In the genomic region with DNA sequence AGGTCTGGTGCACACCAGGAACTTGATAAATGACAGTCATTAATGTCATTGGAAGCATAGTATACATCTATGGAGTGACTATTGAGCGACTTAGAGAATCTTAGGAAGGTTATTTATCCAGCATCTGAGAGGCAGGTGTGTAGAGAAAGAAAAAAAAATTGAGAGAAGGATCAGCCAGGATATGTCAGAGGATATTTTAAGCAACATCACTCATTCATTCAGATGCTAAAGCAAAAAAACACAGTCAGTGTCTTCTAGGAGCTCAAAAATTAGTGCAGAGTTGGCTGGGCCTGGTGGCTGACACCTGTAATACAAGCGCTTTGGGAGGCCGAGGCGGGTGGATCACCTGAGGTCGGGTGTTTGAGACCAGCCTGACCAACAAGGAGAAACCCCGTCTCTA, we compare ENCODE assay signal across 27 cellular contexts. TPM values are rescaled to one million over a fixed set of nuclear protein-coding genes. Genes with fewer than 3 reads are reported as not detected.
A peak's percentile ranks its signal among the peaks of the same experiment; 100 is the strongest.
DNase-seq lines count a peak whose midpoint lies in the region; ATAC-seq, FAIRE-seq and TF ChIP-seq lines count a peak whose summit lies in the region.
"Had no signal": no experiment of that assay in that cellular context is flagged by ENCODE, and none has a peak within 500 bp of the region (broad histone marks: within the 10 kb centered on the region; RNA-seq: fewer than 3 reads in every experiment).

No MANE protein-coding gene starts in this region.

- CTCF ChIA-PET in activated CD4-positive, alpha-beta T cell treated with anti-CD3 and anti-CD28 coated beads, Interleukin-2, amount 10 ng/mL, durations not matched to agents 7 days and 5 days (lab: Charles Lee), result interaction anchor here (0.7 kb wide), 1 partner anchor 221 kb away, joined by 3 read pairs; no protein-coding TSS in a partner anchor
- CTCF ChIA-PET in CD8-positive, alpha-beta memory T cell (lab: Charles Lee), result no interaction called here

- peaks cover 17% of the 10 kb centered on the region for H3K9me3 Mint-ChIP-seq in activated CD4-positive, alpha-beta T cell treated with anti-CD3 and anti-CD28 coated beads, Interleukin-2, amount 10 ng/mL, durations not matched to agents 7 days and 5 days
- H3K9me3 Mint-ChIP-seq in CD4-positive, CD25-positive, alpha-beta regulatory T cell, result peaks cover 2 to 12% (median 5%) of the 10 kb centered on the region in 7 donors
- H3K9me3 Mint-ChIP-seq in CD8-positive, alpha-beta memory T cell, result peaks cover 4 to 12% (median 9%) of the 10 kb centered on the region in 5 donors

- intact Hi-C loops in psoas muscle (cut with DNase I), result no loop called here

- no peaks in the 10 kb centered on the region for H3K4me1 ChIP-seq in CD4-positive, CD25-positive, alpha-beta regulatory T cell (ENCODE audit: control insufficient read depth, insufficient read depth, low read length, poor library complexity, severe bottlenecking)
- H3K4me1 ChIP-seq in CD8-positive, alpha-beta memory T cell (ENCODE audit: insufficient read depth, low read length), result peaks cover 18% of the 10 kb centered on the region
- no peaks in the 10 kb centered on the region for H3K4me1 ChIP-seq in psoas muscle
- H3K4me1 ChIP-seq: Peyer's patch had no signal

- peaks cover 78% of the 10 kb centered on the region for H3K36me3 Mint-ChIP-seq in activated CD4-positive, alpha-beta T cell treated with anti-CD3 and anti-CD28 coated beads, Interleukin-2, amount 10 ng/mL, durations not matched to agents 7 days and 5 days (ENCODE audit: low read depth)
- H3K36me3 Mint-ChIP-seq in CD4-positive, CD25-positive, alpha-beta regulatory T cell, result peaks cover 68% of the 10 kb centered on the region
- H3K36me3 Mint-ChIP-seq in CD8-positive, alpha-beta memory T cell, result peaks cover 29 to 84% (median 33%) of the 10 kb centered on the region in 3 donors

- no peak overlapping the region for H3K4me3 Mint-ChIP-seq in activated CD4-positive, alpha-beta T cell treated with anti-CD3 and anti-CD28 coated beads, Interleukin-2, amount 10 ng/mL, durations not matched to agents 7 days and 5 days
- no peak overlapping the region for H3K4me3 Mint-ChIP-seq in CD4-positive, CD25-positive, alpha-beta regulatory T cell
- H3K4me3 Mint-ChIP-seq in CD8-positive, alpha-beta memory T cell, result no peak overlapping the region

- 95 to 97% (median 96%) methylated on average over 6 of the region's 6 CpGs for WGBS in psoas muscle, 3 donors

- ATAC-seq in CD4-positive, CD25-positive, alpha-beta regulatory T cell (ENCODE audit: low read depth in 2 of 2), result no peak
- peak; percentile 40 to 77 (median 74) for ATAC-seq in psoas muscle
- ATAC-seq: HepG2 had no signal

- H3K27me3 ChIP-seq in CD4-positive, CD25-positive, alpha-beta regulatory T cell (ENCODE audit: control insufficient read depth, insufficient read depth, low read length), result no peaks in the 10 kb centered on the region
- H3K27me3 ChIP-seq in CD8-positive, alpha-beta memory T cell (ENCODE audit: insufficient read depth, low read length, poor library complexity, severe bottlenecking), result no peaks in the 10 kb centered on the region
- H3K27me3 ChIP-seq in psoas muscle (ENCODE audit: insufficient read depth in 3 of 3, low read length in 2 of 3), result no peaks in the 10 kb centered on the region
- H3K27me3 ChIP-seq: BLaER1 treated with 17β-estradiol and CSF1 and Interleukin-3, amounts not matched to agents 10 nM and 100 nM; Peyer's patch had no signal

- H3K4me1 Mint-ChIP-seq in activated CD4-positive, alpha-beta T cell treated with anti-CD3 and anti-CD28 coated beads, Interleukin-2, amount 10 ng/mL, durations not matched to agents 7 days and 5 days, result peaks cover 29% of the 10 kb centered on the region
- H3K4me1 Mint-ChIP-seq in CD4-positive, CD25-positive, alpha-beta regulatory T cell, result peaks cover 12 to 75% (median 45%) of the 10 kb centered on the region in 4 donors
- H3K4me1 Mint-ChIP-seq in CD8-positive, alpha-beta memory T cell, result peaks cover 51 to 72% (median 68%) of the 10 kb centered on the region in 3 donors

- H3K9me3 ChIP-seq in CD4-positive, CD25-positive, alpha-beta regulatory T cell (ENCODE audit: control insufficient read depth in 2 of 2, low read length in 2 of 2), result peaks cover 11 to 17% of the 10 kb centered on the region in 2 experiments
- peaks cover 6% of the 10 kb centered on the region for H3K9me3 ChIP-seq in CD8-positive, alpha-beta memory T cell (ENCODE audit: low read length)
- no peaks in the 10 kb centered on the region for H3K9me3 ChIP-seq in psoas muscle

- no peak for FAIRE-seq in RCC 7860 (lab: Jason Lieb, UNC)
- FAIRE-seq: A204.1, D721Med, HepG2 had no signal

- H3K36me3 ChIP-seq in CD4-positive, CD25-positive, alpha-beta regulatory T cell (ENCODE audit: control insufficient read depth, insufficient read depth, low read length), result peaks cover 45% of the 10 kb centered on the region
- no peaks in the 10 kb centered on the region for H3K36me3 ChIP-seq in CD8-positive, alpha-beta memory T cell (ENCODE audit: insufficient read depth, low read length)
- peaks cover 0 to 5% of the 10 kb centered on the region in 2 donors for H3K36me3 ChIP-seq in psoas muscle (ENCODE audit: insufficient read depth in 1 of 2, low read depth in 1 of 2)
- H3K36me3 ChIP-seq: Peyer's patch had no signal

- H3K27ac ChIP-seq in CD4-positive, CD25-positive, alpha-beta regulatory T cell (ENCODE audit: insufficient read depth, low read length, poor library complexity, severe bottlenecking), result peak overlapping the region; percentile 16
- no peak overlapping the region for H3K27ac ChIP-seq in CD8-positive, alpha-beta memory T cell (ENCODE audit: low read depth, low read length)
- H3K27ac ChIP-seq in psoas muscle, result peak overlapping the region; percentile 38
- H3K27ac ChIP-seq: GM23248, Peyer's patch, SK-N-MC had no signal

- POLR2A ChIA-PET in activated CD4-positive, alpha-beta T cell treated with anti-CD3 and anti-CD28 coated beads, Interleukin-2, amount 10 ng/mL, durations not matched to agents 7 days and 5 days (lab: Charles Lee), result no interaction called here
- POLR2A ChIA-PET in CD8-positive, alpha-beta memory T cell (lab: Charles Lee), result no interaction called here

- no peak for DNase-seq in activated CD4-positive, alpha-beta T cell treated with anti-CD3 and anti-CD28 coated beads, Interleukin-2, amount 10 ng/mL, durations not matched to agents 7 days and 5 days
- no peak for DNase-seq in activated CD4-positive, alpha-beta T cell treated with anti-CD3 and anti-CD28 coated beads, Interleukin-2, amount 50 U/mL, for 1 hour
- no peak for DNase-seq in CD4-positive, CD25-positive, alpha-beta regulatory T cell
- DNase-seq in CD8-positive, alpha-beta memory T cell, result no peak
- DNase-seq in psoas muscle (no peak), RCC 7860 (ENCODE audit: low spot score) (no peak)
- DNase-seq in activated CD8-positive, alpha-beta memory T cell treated with anti-CD3 and anti-CD28 coated beads for 24 hours, result no peak
- DNase-seq: GM23248, H7, Karpas-422, NCI-H1092, NCI-H1417 treated with DMSO at 0.1 percent for 48 hours, NCI-H1694 treated with DMSO at 0.1 percent for 48 hours, NCI-H2081 treated with DMSO at 0.1 percent for 48 hours, NCI-H2171, NCI-H226, NCI-H510A, NCI-H69, OCI-M1, Peyer's patch, SIG-M5 had no signal

- H3K4me3 ChIP-seq in CD4-positive, CD25-positive, alpha-beta regulatory T cell (ENCODE audit: low read depth, low read length), result no peak overlapping the region
- no peak overlapping the region for H3K4me3 ChIP-seq in CD8-positive, alpha-beta memory T cell (ENCODE audit: low read length)
- no peak overlapping the region for H3K4me3 ChIP-seq in psoas muscle
- H3K4me3 ChIP-seq: BLaER1 treated with 17β-estradiol and CSF1 and Interleukin-3, amounts not matched to agents 10 nM and 100 nM; GM23248; Peyer's patch; SK-N-MC had no signal

- H3K27me3 Mint-ChIP-seq in activated CD4-positive, alpha-beta T cell treated with anti-CD3 and anti-CD28 coated beads, Interleukin-2, amount 10 ng/mL, durations not matched to agents 7 days and 5 days, result no peaks in the 10 kb centered on the region
- no peaks in the 10 kb centered on the region for H3K27me3 Mint-ChIP-seq in CD4-positive, CD25-positive, alpha-beta regulatory T cell
- peaks cover 0 to 1% of the 10 kb centered on the region in 2 donors for H3K27me3 Mint-ChIP-seq in CD8-positive, alpha-beta memory T cell

- no peak for TF ChIP-seq CTCF in psoas muscle (IDR thresholded peaks at IDR 0.05)

- H3K27ac Mint-ChIP-seq in activated CD4-positive, alpha-beta T cell treated with anti-CD3 and anti-CD28 coated beads, Interleukin-2, amount 10 ng/mL, durations not matched to agents 7 days and 5 days, result peak overlapping the region; percentile 77
- H3K27ac Mint-ChIP-seq in CD4-positive, CD25-positive, alpha-beta regulatory T cell, result peak overlapping the region; percentile 81 to 90 (median 84)
- H3K27ac Mint-ChIP-seq in CD8-positive, alpha-beta memory T cell, result peak overlapping the region in 5 of 8 donors; percentile 6 to 88 (median 60)

RNA-seq across cellular contexts. Expression of gene GYPC, which starts 23.4 kb away (rescaled TPM):
- total RNA-seq in activated CD4-positive, alpha-beta T cell treated with anti-CD3 and anti-CD28 coated beads, Interleukin-2, amount 10 ng/mL, durations not matched to agents 7 days and 5 days, result 100 to 1,000 TPM; 149 to 161 TPM
- 75.2 TPM for total RNA-seq in CD4-positive, CD25-positive, alpha-beta regulatory T cell
- 100 to 1,000 TPM; 157 to 210 (median 190) TPM for polyA plus RNA-seq in CD4-positive, CD25-positive, alpha-beta regulatory T cell
- 100 to 1,000 TPM; 102 TPM for total RNA-seq in CD8-positive, alpha-beta memory T cell
- polyA plus RNA-seq in CD8-positive, alpha-beta memory T cell, result 226 TPM
- total RNA-seq in psoas muscle, result 10 to 100 TPM; 53.4 to 92.7 (median 63.3) TPM
- 100 to 1,000 TPM in 2 of 3 donors, 10 to 100 TPM in 1; 93.2 to 144 (median 114) TPM for polyA plus RNA-seq in psoas muscle
- total RNA-seq: HepG2, HT1080 had no signal
- polyA plus RNA-seq: HepG2 had no signal

Comparison
In these comparisons a context has a peak if more than half of its experiments do, and no peak if none do; other contexts are left out.
1. ATAC-seq: peak in psoas muscle (4 of 4); none in CD4-positive, CD25-positive, alpha-beta regulatory T cell (0 of 2).
2. Peak in every context shown above with its lines, with median percentiles within 50 percentile points of each other: H3K27ac Mint-ChIP-seq.